ENCODE assay signal across 1 cellular context in genomic region chr1:148388260-148389026, GRCh38.
A peak's percentile ranks its signal among the peaks of the same experiment; 100 is the strongest.
TF ChIP-seq lines count a peak whose summit lies in the region.

No MANE protein-coding gene starts in this region.

TF ChIP-seq in K562, 482 proteins besides CTCF, POLR2A, EP300 and RAD21 (continued from another document and continues in another):
- TF ChIP-seq E4F1 (CRISPR knock-in tag; IDR thresholded peaks at IDR 0.05; ENCODE audit: borderline replicate concordance) (no peak), ARHGAP35 (IDR thresholded peaks at IDR 0.05; ENCODE audit: partially characterized antibody) (peak; percentile 93), ZEB2 (IDR thresholded peaks at IDR 0.05) (peak; percentile 44), ZNF512 (tag; IDR thresholded peaks at IDR 0.05) (no peak), CHD1 (IDR thresholded peaks at IDR 0.05; ENCODE audit: low read length) (no peak), GTF3C2 (IDR thresholded peaks at IDR 0.05; ENCODE audit: borderline replicate concordance, extremely low read depth, insufficient read length) (no peak), BCOR (IDR thresholded peaks at IDR 0.05) (peak; percentile 71), RREB1 (CRISPR knock-in tag; IDR thresholded peaks at IDR 0.05) (no peak), HOMEZ (CRISPR knock-in tag; IDR thresholded peaks at IDR 0.05) (no peak), KDM1A (IDR thresholded peaks at IDR 0.05) (peak; percentile 83 to 85), PTRF (tag; IDR thresholded peaks at IDR 0.05) (no peak), HNRNPH1 (optimal IDR thresholded peaks at IDR 0.05; ENCODE audit: low read depth, low read length) (no peak), ZNF589 (CRISPR knock-in tag; IDR thresholded peaks at IDR 0.05; ENCODE audit: low read depth) (0 out of 2 replicates have a peak, but pooled peaks have one; percentile 4), ZNF224 (CRISPR knock-in tag; IDR thresholded peaks at IDR 0.05) (no peak), CBX8 (IDR thresholded peaks at IDR 0.05; ENCODE audit: borderline replicate concordance, extremely low read depth, low read depth, low read length, poor library complexity, severe bottlenecking) (no peak), E2F8 (IDR thresholded peaks at IDR 0.05; ENCODE audit: low read depth, partially characterized antibody) (no peak), SRSF9 (IDR thresholded peaks at IDR 0.05; ENCODE audit: borderline replicate concordance, low read depth, low read length) (no peak), TFE3 (CRISPR knock-in tag; IDR thresholded peaks at IDR 0.05) (no peak), STAT6 (CRISPR knock-in tag; IDR thresholded peaks at IDR 0.05) (peak; percentile 12; the same call in 1 of the 2 replicates), MYC (IDR thresholded peaks at IDR 0.05; ENCODE audit: low read depth, low read length) (no peak), MYC (CRISPR knock-in tag; IDR thresholded peaks at IDR 0.05; ENCODE audit: borderline replicate concordance, low read depth) (no peak), UBTF (IDR thresholded peaks at IDR 0.05; ENCODE audit: borderline replicate concordance in 1 of 2, low read depth in 2 of 2, low read length in 2 of 2) (no peak), CCAR2 (IDR thresholded peaks at IDR 0.05; ENCODE audit: low read depth, low read length) (no peak), KDM2B (CRISPR knock-in tag; IDR thresholded peaks at IDR 0.05) (no peak), ZNF324 (CRISPR knock-in tag; IDR thresholded peaks at IDR 0.05) (no peak), BDP1 (IDR thresholded peaks at IDR 0.05; ENCODE audit: insufficient read depth, insufficient read length) (no peak), ZFX (CRISPR knock-in tag; IDR thresholded peaks at IDR 0.05) (no peak), U2AF2 (optimal IDR thresholded peaks at IDR 0.05; ENCODE audit: low read depth, low read length) (no peak), ZNF668 (CRISPR knock-in tag; IDR thresholded peaks at IDR 0.05) (no peak), STAT5B (CRISPR knock-in tag; IDR thresholded peaks at IDR 0.05) (no peak), ARID1B (IDR thresholded peaks at IDR 0.05) (peak; percentile 72)
